In genomic region chr12:132099739-132100138, GRCh38 we compare ENCODE assay signal across 1 cellular context.
TF ChIP-seq lines count a peak whose summit lies in the region.

No MANE protein-coding gene starts in this region.

TF ChIP-seq in WTC11, 78 proteins besides CTCF, POLR2A, EP300 and RAD21 (continued from another document):
- TF ChIP-seq, protein P1, sequence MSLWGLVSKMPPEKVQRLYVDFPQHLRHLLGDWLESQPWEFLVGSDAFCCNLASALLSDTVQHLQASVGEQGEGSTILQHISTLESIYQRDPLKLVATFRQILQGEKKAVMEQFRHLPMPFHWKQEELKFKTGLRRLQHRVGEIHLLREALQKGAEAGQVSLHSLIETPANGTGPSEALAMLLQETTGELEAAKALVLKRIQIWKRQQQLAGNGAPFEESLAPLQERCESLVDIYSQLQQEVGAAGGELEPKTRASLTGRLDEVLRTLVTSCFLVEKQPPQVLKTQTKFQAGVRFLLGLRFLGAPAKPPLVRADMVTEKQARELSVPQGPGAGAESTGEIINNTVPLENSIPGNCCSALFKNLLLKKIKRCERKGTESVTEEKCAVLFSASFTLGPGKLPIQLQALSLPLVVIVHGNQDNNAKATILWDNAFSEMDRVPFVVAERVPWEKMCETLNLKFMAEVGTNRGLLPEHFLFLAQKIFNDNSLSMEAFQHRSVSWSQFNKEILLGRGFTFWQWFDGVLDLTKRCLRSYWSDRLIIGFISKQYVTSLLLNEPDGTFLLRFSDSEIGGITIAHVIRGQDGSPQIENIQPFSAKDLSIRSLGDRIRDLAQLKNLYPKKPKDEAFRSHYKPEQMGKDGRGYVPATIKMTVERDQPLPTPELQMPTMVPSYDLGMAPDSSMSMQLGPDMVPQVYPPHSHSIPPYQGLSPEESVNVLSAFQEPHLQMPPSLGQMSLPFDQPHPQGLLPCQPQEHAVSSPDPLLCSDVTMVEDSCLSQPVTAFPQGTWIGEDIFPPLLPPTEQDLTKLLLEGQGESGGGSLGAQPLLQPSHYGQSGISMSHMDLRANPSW (CRISPR knock-in tag; conservative IDR thresholded peaks at IDR 0.05; ENCODE audit: low read depth), result no peak
- TF ChIP-seq SMAD3 (CRISPR knock-in tag; IDR thresholded peaks at IDR 0.05; ENCODE audit: borderline replicate concordance) (no peak), CDX4 (CRISPR knock-in tag; IDR thresholded peaks at IDR 0.05; ENCODE audit: borderline replicate concordance) (no peak)
